ENCODE assay signal across 1 cellular context in the genomic region with DNA sequence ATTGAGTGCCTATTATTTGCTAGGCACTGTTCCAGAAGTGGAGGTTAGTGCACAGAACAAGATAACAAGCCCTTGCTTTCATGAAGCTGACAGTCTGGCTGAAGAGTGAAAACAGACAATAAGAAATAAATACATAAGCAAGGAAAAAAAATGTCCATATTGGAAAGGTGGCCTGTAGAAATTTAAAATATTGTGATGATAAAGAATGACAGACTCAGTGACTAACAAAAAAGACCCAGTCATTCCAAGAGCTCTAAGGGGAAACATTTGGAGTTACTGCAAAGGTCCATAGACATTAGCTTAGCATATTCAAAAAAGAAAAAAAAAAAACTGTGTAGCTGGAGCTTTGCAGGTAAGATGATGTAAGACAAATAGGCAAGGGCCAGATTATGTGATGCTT.
TF ChIP-seq lines count a peak whose summit lies in the region.

No MANE protein-coding gene starts in this region.

TF ChIP-seq in IMR-90, 13 proteins besides CTCF, POLR2A, EP300 and RAD21:
- TF ChIP-seq BHLHE40 (IDR thresholded peaks at IDR 0.05; ENCODE audit: low read depth, low read length) (no peak), RFX5 (IDR thresholded peaks at IDR 0.05; ENCODE audit: low read depth, low read length) (no peak), CEBPB (IDR thresholded peaks at IDR 0.05; ENCODE audit: low read depth, low read length) (no peak), FOS (IDR thresholded peaks at IDR 0.05; ENCODE audit: low read depth, low read length) (no peak)
TF ChIP-seq in IMR-90: peak in this region for 0.
